ENCODE assay signal across 2 cellular contexts in the genomic region with DNA sequence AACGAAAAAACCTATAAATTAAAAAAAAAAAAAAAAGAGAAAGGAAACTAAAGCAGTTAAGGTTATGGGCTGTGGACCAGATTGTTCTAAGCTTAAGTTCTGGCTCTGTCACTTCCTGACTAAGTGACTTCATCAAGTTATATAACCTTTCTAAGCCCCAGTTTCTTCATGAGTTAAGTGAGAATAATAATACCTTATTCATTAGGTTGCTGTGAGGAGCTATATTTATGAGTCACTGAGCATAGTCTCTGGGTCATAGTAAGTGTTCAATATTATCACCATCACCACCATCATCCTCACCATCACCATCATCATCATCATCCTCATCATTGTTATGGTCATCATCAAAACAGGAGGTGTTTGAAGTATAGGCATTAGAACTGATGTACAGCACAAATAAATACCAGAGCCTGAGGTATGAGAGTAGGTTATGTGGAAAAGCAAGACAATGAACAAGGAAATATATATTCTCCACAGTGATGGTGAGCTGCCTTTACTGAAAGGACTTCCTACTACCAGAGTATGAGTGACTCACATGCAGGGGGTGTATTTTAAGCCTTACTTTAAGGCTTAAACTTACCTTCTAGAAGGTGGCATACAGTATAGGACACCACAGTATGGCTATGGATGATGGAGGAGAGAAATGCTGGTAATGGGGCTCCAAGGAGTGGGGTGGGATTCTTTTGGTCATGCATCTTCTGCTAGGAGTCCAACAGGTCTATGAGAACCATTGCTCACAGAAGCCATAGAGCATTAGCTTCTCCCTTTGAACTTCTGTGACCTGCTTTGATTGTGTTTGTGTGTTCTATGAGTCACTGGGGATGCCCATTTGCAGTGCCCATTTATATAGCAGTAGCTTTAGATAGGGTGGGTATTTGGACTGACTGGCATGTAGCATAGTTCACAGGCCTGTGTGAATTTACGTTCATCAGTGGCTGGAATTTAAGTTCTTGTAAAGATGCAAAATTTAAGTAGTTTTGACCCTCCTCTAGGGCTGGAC.
TF ChIP-seq lines count a peak whose summit lies in the region.

No MANE protein-coding gene starts in this region.

TF ChIP-seq in SK-N-SH treated with all-trans-retinoic acid at 6 μM for 48 hours, 23 proteins besides CTCF, POLR2A, EP300 and RAD21 (continued from another document):
- TF ChIP-seq ISL1 (CRISPR knock-in tag; IDR thresholded peaks at IDR 0.05), result no peak
- TF ChIP-seq ESRRG (CRISPR knock-in tag; IDR thresholded peaks at IDR 0.05), result no peak
- TF ChIP-seq ZNF8 (CRISPR knock-in tag; IDR thresholded peaks at IDR 0.05), result no peak
- TF ChIP-seq, protein P1, sequence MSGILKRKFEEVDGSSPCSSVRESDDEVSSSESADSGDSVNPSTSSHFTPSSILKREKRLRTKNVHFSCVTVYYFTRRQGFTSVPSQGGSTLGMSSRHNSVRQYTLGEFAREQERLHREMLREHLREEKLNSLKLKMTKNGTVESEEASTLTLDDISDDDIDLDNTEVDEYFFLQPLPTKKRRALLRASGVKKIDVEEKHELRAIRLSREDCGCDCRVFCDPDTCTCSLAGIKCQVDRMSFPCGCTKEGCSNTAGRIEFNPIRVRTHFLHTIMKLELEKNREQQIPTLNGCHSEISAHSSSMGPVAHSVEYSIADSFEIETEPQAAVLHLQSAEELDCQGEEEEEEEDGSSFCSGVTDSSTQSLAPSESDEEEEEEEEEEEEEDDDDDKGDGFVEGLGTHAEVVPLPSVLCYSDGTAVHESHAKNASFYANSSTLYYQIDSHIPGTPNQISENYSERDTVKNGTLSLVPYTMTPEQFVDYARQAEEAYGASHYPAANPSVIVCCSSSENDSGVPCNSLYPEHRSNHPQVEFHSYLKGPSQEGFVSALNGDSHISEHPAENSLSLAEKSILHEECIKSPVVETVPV (CRISPR knock-in tag; IDR thresholded peaks at IDR 0.05), result no peak
- no peak for TF ChIP-seq SNAI2 (CRISPR knock-in tag; IDR thresholded peaks at IDR 0.05)
- no peak for TF ChIP-seq TCF4 (CRISPR knock-in tag; IDR thresholded peaks at IDR 0.05; ENCODE audit: borderline replicate concordance)
- TF ChIP-seq, protein P2, sequence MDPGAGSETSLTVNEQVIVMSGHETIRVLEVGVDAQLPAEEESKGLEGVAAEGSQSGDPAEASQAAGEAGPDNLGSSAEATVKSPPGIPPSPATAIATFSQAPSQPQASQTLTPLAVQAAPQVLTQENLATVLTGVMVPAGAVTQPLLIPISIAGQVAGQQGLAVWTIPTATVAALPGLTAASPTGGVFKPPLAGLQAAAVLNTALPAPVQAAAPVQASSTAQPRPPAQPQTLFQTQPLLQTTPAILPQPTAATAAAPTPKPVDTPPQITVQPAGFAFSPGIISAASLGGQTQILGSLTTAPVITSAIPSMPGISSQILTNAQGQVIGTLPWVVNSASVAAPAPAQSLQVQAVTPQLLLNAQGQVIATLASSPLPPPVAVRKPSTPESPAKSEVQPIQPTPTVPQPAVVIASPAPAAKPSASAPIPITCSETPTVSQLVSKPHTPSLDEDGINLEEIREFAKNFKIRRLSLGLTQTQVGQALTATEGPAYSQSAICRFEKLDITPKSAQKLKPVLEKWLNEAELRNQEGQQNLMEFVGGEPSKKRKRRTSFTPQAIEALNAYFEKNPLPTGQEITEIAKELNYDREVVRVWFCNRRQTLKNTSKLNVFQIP (CRISPR knock-in tag; IDR thresholded peaks at IDR 0.05; ENCODE audit: borderline replicate concordance, low read depth), result no peak
- no peak for TF ChIP-seq PPARA (CRISPR knock-in tag; IDR thresholded peaks at IDR 0.05; ENCODE audit: borderline replicate concordance)
- TF ChIP-seq ARNTL (CRISPR knock-in tag; IDR thresholded peaks at IDR 0.05; ENCODE audit: borderline replicate concordance, low read depth), result no peak
- TF ChIP-seq ZFP3 (CRISPR knock-in tag; IDR thresholded peaks at IDR 0.05), result no peak
- TF ChIP-seq, protein P3, sequence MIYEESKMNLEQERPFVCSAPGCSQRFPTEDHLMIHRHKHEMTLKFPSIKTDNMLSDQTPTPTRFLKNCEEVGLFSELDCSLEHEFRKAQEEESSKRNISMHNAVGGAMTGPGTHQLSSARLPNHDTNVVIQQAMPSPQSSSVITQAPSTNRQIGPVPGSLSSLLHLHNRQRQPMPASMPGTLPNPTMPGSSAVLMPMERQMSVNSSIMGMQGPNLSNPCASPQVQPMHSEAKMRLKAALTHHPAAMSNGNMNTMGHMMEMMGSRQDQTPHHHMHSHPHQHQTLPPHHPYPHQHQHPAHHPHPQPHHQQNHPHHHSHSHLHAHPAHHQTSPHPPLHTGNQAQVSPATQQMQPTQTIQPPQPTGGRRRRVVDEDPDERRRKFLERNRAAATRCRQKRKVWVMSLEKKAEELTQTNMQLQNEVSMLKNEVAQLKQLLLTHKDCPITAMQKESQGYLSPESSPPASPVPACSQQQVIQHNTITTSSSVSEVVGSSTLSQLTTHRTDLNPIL (CRISPR knock-in tag; IDR thresholded peaks at IDR 0.05; ENCODE audit: low read depth), result no peak
- no peak for TF ChIP-seq OSR1 (CRISPR knock-in tag; IDR thresholded peaks at IDR 0.05)

TF ChIP-seq in SK-N-SH, 30 proteins besides CTCF, POLR2A, EP300 and RAD21 (continued from another document):
- TF ChIP-seq, protein P4, sequence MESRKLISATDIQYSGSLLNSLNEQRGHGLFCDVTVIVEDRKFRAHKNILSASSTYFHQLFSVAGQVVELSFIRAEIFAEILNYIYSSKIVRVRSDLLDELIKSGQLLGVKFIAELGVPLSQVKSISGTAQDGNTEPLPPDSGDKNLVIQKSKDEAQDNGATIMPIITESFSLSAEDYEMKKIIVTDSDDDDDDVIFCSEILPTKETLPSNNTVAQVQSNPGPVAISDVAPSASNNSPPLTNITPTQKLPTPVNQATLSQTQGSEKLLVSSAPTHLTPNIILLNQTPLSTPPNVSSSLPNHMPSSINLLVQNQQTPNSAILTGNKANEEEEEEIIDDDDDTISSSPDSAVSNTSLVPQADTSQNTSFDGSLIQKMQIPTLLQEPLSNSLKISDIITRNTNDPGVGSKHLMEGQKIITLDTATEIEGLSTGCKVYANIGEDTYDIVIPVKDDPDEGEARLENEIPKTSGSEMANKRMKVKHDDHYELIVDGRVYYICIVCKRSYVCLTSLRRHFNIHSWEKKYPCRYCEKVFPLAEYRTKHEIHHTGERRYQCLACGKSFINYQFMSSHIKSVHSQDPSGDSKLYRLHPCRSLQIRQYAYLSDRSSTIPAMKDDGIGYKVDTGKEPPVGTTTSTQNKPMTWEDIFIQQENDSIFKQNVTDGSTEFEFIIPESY (IDR thresholded peaks at IDR 0.05; ENCODE audit: borderline replicate concordance, low read depth), result no peak
- no peak for TF ChIP-seq MEF2A (IDR thresholded peaks at IDR 0.05; ENCODE audit: borderline replicate concordance, low read depth)
- no peak for TF ChIP-seq NFIC (IDR thresholded peaks at IDR 0.05; ENCODE audit: borderline replicate concordance)
- no peak for TF ChIP-seq ELF1 (IDR thresholded peaks at IDR 0.05)
- no peak for TF ChIP-seq FOSL2 (IDR thresholded peaks at IDR 0.05; ENCODE audit: borderline replicate concordance, low read depth)
- TF ChIP-seq CHD2 (IDR thresholded peaks at IDR 0.05; ENCODE audit: low read length, partially characterized antibody), result no peak
- TF ChIP-seq GATA2 (CRISPR knock-in tag; IDR thresholded peaks at IDR 0.05), result no peak
- TF ChIP-seq TAF1 (IDR thresholded peaks at IDR 0.05; ENCODE audit: borderline replicate concordance, low read depth, low read length), result no peak
- no peak for TF ChIP-seq SIN3A (IDR thresholded peaks at IDR 0.05; ENCODE audit: borderline replicate concordance, low read depth, low read length)
- no peak for TF ChIP-seq JUND (IDR thresholded peaks at IDR 0.05)
- no peak for TF ChIP-seq SMC3 (IDR thresholded peaks at IDR 0.05; ENCODE audit: low read depth, low read length)
- TF ChIP-seq, protein P5, sequence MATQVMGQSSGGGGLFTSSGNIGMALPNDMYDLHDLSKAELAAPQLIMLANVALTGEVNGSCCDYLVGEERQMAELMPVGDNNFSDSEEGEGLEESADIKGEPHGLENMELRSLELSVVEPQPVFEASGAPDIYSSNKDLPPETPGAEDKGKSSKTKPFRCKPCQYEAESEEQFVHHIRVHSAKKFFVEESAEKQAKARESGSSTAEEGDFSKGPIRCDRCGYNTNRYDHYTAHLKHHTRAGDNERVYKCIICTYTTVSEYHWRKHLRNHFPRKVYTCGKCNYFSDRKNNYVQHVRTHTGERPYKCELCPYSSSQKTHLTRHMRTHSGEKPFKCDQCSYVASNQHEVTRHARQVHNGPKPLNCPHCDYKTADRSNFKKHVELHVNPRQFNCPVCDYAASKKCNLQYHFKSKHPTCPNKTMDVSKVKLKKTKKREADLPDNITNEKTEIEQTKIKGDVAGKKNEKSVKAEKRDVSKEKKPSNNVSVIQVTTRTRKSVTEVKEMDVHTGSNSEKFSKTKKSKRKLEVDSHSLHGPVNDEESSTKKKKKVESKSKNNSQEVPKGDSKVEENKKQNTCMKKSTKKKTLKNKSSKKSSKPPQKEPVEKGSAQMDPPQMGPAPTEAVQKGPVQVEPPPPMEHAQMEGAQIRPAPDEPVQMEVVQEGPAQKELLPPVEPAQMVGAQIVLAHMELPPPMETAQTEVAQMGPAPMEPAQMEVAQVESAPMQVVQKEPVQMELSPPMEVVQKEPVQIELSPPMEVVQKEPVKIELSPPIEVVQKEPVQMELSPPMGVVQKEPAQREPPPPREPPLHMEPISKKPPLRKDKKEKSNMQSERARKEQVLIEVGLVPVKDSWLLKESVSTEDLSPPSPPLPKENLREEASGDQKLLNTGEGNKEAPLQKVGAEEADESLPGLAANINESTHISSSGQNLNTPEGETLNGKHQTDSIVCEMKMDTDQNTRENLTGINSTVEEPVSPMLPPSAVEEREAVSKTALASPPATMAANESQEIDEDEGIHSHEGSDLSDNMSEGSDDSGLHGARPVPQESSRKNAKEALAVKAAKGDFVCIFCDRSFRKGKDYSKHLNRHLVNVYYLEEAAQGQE (IDR thresholded peaks at IDR 0.05; ENCODE audit: low read depth, low read length), result no peak
- TF ChIP-seq RCOR1 (IDR thresholded peaks at IDR 0.05; ENCODE audit: low read length), result no peak
